Comparison of ENCODE assay signal across 19 cellular contexts in the genomic region with DNA sequence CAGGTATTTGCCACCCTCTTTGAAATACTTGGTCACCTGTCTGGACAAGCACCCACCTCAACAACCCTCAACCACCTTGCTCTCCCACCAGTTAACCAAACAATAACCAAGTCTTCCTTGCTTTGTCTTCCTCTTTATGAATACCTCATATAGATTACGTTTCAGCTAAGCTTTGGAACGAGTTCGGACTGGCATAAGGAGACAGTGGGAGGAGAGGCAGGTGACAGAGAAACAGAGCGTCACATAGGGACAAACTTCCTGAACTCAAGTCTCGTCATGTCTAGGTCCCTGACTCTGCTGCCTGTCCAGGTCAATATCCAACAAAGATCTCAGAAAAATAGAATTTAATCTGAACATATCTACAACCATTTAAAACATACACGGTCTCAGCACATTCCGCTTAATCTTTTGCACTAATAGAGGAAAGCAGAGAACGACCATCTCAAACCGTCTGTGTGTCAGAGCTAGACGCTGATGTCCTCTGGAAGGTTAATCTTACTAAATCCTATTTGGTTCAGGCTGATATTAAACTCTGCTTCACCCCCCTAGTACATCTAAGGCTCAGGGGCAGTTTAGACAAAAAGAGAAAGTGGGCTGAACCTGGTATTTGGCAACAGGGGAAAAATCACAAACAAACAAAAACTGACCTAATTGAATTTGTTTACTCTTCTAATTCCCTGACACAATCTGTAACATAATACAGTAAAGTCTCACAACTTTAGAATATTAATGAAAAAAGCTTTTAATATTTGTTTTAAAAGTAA. TPM values are rescaled to one million over a fixed set of nuclear protein-coding genes. Genes with fewer than 3 reads are reported as not detected.
DNase-seq lines count a peak whose midpoint lies in the region; ATAC-seq, FAIRE-seq and TF ChIP-seq lines count a peak whose summit lies in the region.
"Had no signal": no experiment of that assay in that cellular context is flagged by ENCODE, and none has a peak within 500 bp of the region (broad histone marks: within the 10 kb centered on the region; RNA-seq: fewer than 3 reads in every experiment).

No MANE protein-coding gene starts in this region.

- CTCF ChIA-PET in mammary epithelial cell (lab: Charles Lee; ENCODE audit: low non-redundant PET) (no interaction called here), MCF 10A (lab: Yijun Ruan, JAX) (interaction anchor here (0.6 to 2.5 kb wide), 3 partner anchors 11 to 1038 kb away, joined by 4 to 9 read pairs (median 5); no protein-coding TSS in a partner anchor)
- CTCF ChIA-PET in activated CD4-positive, alpha-beta T cell treated with anti-CD3 and anti-CD28 coated beads for 36 hours (lab: Charles Lee), result interaction anchor here (1.1 to 1.7 kb wide), 2 partner anchors 11 to 278 kb away, joined by 3 to 4 read pairs; no protein-coding TSS in a partner anchor

- intact Hi-C loops in mammary epithelial cell (cut with micrococcal nuclease), result no loop called here
- intact Hi-C loops in MCF 10A (cut with micrococcal nuclease), result no loop called here
- intact Hi-C loops in right lobe of liver (cut with DNase I), result no loop called here
- intact Hi-C loops in activated CD4-positive, alpha-beta T cell treated with anti-CD3 and anti-CD28 coated beads for 36 hours (cut with DNase I, micrococcal nuclease), result no loop called here

- no peak overlapping the region for H3K4me3 Mint-ChIP-seq in MCF 10A (ENCODE audit: unreplicated experiment)
- H3K4me3 Mint-ChIP-seq in activated CD4-positive, alpha-beta T cell treated with anti-CD3 and anti-CD28 coated beads for 36 hours, result no peak overlapping the region
- H3K4me3 Mint-ChIP-seq: CD4-positive, alpha-beta T cell; HFFc6 had no signal

- no peaks in the 10 kb centered on the region for H3K4me1 Mint-ChIP-seq in MCF 10A (ENCODE audit: insufficient read depth, unreplicated experiment)
- peaks cover 1% of the 10 kb centered on the region for H3K4me1 Mint-ChIP-seq in activated CD4-positive, alpha-beta T cell treated with anti-CD3 and anti-CD28 coated beads for 36 hours

- H3K9me3 Mint-ChIP-seq in MCF 10A (ENCODE audit: unreplicated experiment), result no peaks in the 10 kb centered on the region
- no peaks in the 10 kb centered on the region for H3K9me3 Mint-ChIP-seq in activated CD4-positive, alpha-beta T cell treated with anti-CD3 and anti-CD28 coated beads for 36 hours (ENCODE audit: low read depth)
- H3K9me3 Mint-ChIP-seq: CD4-positive, alpha-beta T cell; HFFc6 had no signal

- H3K27me3 ChIP-seq in mammary epithelial cell (ENCODE audit: insufficient read depth, low read length) (no peaks in the 10 kb centered on the region), bronchial epithelial cell (ENCODE audit: control insufficient read depth, insufficient read depth, low read length) (no peaks in the 10 kb centered on the region), right lobe of liver (no peaks in the 10 kb centered on the region), BE2C (no peaks in the 10 kb centered on the region)
- H3K27me3 ChIP-seq: SJCRH30 had no signal

- H3K9me3 ChIP-seq in mammary epithelial cell (replicated peaks; ENCODE audit: insufficient read depth, low read length), result no peaks in the 10 kb centered on the region
- H3K9me3 ChIP-seq in right lobe of liver, result no peaks in the 10 kb centered on the region
- no peaks in the 10 kb centered on the region for H3K9me3 ChIP-seq in BE2C
- H3K9me3 ChIP-seq: A549, SJCRH30 had no signal

- no peak overlapping the region for H3K27ac Mint-ChIP-seq in MCF 10A (ENCODE audit: low read depth, unreplicated experiment)
- no peak overlapping the region for H3K27ac Mint-ChIP-seq in activated CD4-positive, alpha-beta T cell treated with anti-CD3 and anti-CD28 coated beads for 36 hours
- H3K27ac Mint-ChIP-seq: CD4-positive, alpha-beta T cell; HFFc6 had no signal

- POLR2A ChIA-PET in MCF 10A (lab: Yijun Ruan, JAX), result interaction anchor here (0.6 kb wide), 1 partner anchor 616 kb away, joined by 3 read pairs; no protein-coding TSS in a partner anchor
- POLR2A ChIA-PET in activated CD4-positive, alpha-beta T cell treated with anti-CD3 and anti-CD28 coated beads for 36 hours (lab: Charles Lee), result no interaction called here

- TF ChIP-seq CTCF in mammary epithelial cell (conservative IDR thresholded peaks at IDR 0.05 in 1 of 2, IDR thresholded peaks at IDR 0.05 in 1 of 2; ENCODE audit: extremely low read depth in 1 of 2, insufficient read depth in 1 of 2, low read depth in 1 of 2, low read length in 2 of 2) (no peak), MCF 10A (IDR thresholded peaks at IDR 0.05; ENCODE audit: unreplicated experiment) (no peak), bronchial epithelial cell (IDR thresholded peaks at IDR 0.05; ENCODE audit: insufficient read depth, low read length, severe bottlenecking) (no peak), right lobe of liver (IDR thresholded peaks at IDR 0.05) (no peak), BE2C (IDR thresholded peaks at IDR 0.05; ENCODE audit: low read depth, low read length) (no peak), GM13976 (IDR thresholded peaks at IDR 0.05; ENCODE audit: borderline replicate concordance, control extremely low read depth, extremely low read depth, insufficient read depth, missing control alignments) (no peak)

- DNase-seq in mammary epithelial cell, result peak; percentile 77
- no peak for DNase-seq in MCF 10A (ENCODE audit: unreplicated experiment)
- DNase-seq in bronchial epithelial cell (ENCODE audit: low read depth), result peak; percentile 93
- no peak for DNase-seq in right lobe of liver
- DNase-seq in BE2C, result no peak
- no peak for DNase-seq in activated CD4-positive, alpha-beta T cell treated with anti-CD3 and anti-CD28 coated beads for 36 hours
- no peak for DNase-seq in GM13976 (ENCODE audit: low spot score)
- DNase-seq: AML-193; CD4-positive, alpha-beta T cell; HFFc6; Karpas-422; NCI-H1436; NCI-H2171; SJCRH30; SW 1271 had no signal

- H3K36me3 Mint-ChIP-seq in MCF 10A (ENCODE audit: insufficient read depth, unreplicated experiment), result no peaks in the 10 kb centered on the region
- no peaks in the 10 kb centered on the region for H3K36me3 Mint-ChIP-seq in activated CD4-positive, alpha-beta T cell treated with anti-CD3 and anti-CD28 coated beads for 36 hours (ENCODE audit: low read depth)

- no peak for TF ChIP-seq POLR2A in right lobe of liver (IDR thresholded peaks at IDR 0.05)

- H3K36me3 ChIP-seq in mammary epithelial cell (ENCODE audit: insufficient read depth, low read length), result no peaks in the 10 kb centered on the region
- no peaks in the 10 kb centered on the region for H3K36me3 ChIP-seq in bronchial epithelial cell (ENCODE audit: control insufficient read depth, insufficient read depth, low read length)
- H3K36me3 ChIP-seq in right lobe of liver, result no peaks in the 10 kb centered on the region
- no peaks in the 10 kb centered on the region for H3K36me3 ChIP-seq in BE2C
- H3K36me3 ChIP-seq: SJCRH30 had no signal

- H3K4me1 ChIP-seq in mammary epithelial cell (ENCODE audit: insufficient read depth, low read length) (peaks cover 12% of the 10 kb centered on the region), right lobe of liver (no peaks in the 10 kb centered on the region), BE2C (no peaks in the 10 kb centered on the region)
- H3K4me1 ChIP-seq: A549, SJCRH30 had no signal

- 6% methylated on average over 10 of the region's 10 CpGs for WGBS in mammary epithelial cell (ENCODE audit: low coverage, missing lambda C conversion rate)
- 62% methylated on average over 10 of the region's 10 CpGs for WGBS in right lobe of liver (ENCODE audit: insufficient coverage, low coverage, low lambda C conversion rate, missing lambda C conversion rate)

- no peaks in the 10 kb centered on the region for H4K20me1 ChIP-seq in mammary epithelial cell (ENCODE audit: insufficient read depth, low read length)

- dilution Hi-C loops in mammary epithelial cell (cut with HindIII; ENCODE audit: low sequenced_read_pairs), result no loop called here

- in situ Hi-C loops in mammary epithelial cell (cut with MboI; ENCODE audit: low sequenced_read_pairs in 2 of 2), result loop anchor here in 1 of 2 donors (25.0 kb wide), 3 partner anchors 565 to 815 kb away; partner anchors contain the start of gene CREB3L2
- in situ Hi-C loops in GM13976 (cut with MboI; ENCODE audit: low sequenced_read_pairs, unreplicated experiment), result loop anchor here (25.0 kb wide), 1 partner anchor 290 kb away; no protein-coding TSS in a partner anchor

- FAIRE-seq in bronchial epithelial cell (lab: Jason Lieb, UNC), result peak; percentile 77
- FAIRE-seq: A549 had no signal

- peak; percentile 80 to 87 (median 86) for ATAC-seq in right lobe of liver
- ATAC-seq in activated CD4-positive, alpha-beta T cell treated with anti-CD3 and anti-CD28 coated beads for 36 hours, result no peak
- ATAC-seq in GM18909 (IDR thresholded peaks at IDR 0.05; ENCODE audit: poor library complexity, unreplicated experiment), result no peak

- TSS peak; percentile 35 for BruUV-seq in mammary epithelial cell (replicated peaks; lab: Mats Ljungman, UMichigan)
- no TSS peak for BruUV-seq in MCF 10A (replicated peaks; lab: Mats Ljungman, UMichigan)

- H2AFZ ChIP-seq in mammary epithelial cell (ENCODE audit: low read depth, low read length), result peak overlapping the region; percentile 82

- H3K4me2 ChIP-seq in mammary epithelial cell (ENCODE audit: insufficient read depth, low read depth, low read length), result peak overlapping the region; percentile 58
- H3K4me2 ChIP-seq: A549 had no signal

- no peaks in the 10 kb centered on the region for H3K27me3 Mint-ChIP-seq in MCF 10A (ENCODE audit: insufficient read depth, unreplicated experiment)
- no peaks in the 10 kb centered on the region for H3K27me3 Mint-ChIP-seq in activated CD4-positive, alpha-beta T cell treated with anti-CD3 and anti-CD28 coated beads for 36 hours
- H3K27me3 Mint-ChIP-seq: CD4-positive, alpha-beta T cell had no signal

- H3K4me3 ChIP-seq in mammary epithelial cell (replicated peaks in 1 of 3; ENCODE audit: insufficient read depth in 1 of 3, low read depth in 2 of 3, low read length in 3 of 3), result no peak overlapping the region
- H3K4me3 ChIP-seq in bronchial epithelial cell (ENCODE audit: low read depth, low read length), result no peak overlapping the region
- peak overlapping the region in 1 of 3 donors; percentile 31 for H3K4me3 ChIP-seq in right lobe of liver
- no peak overlapping the region for H3K4me3 ChIP-seq in BE2C (ENCODE audit: low read depth, low read length)
- H3K4me3 ChIP-seq: A549, SJCRH30 had no signal

- H3K27ac ChIP-seq in mammary epithelial cell (ENCODE audit: insufficient read depth, low read depth, low read length) (peak overlapping the region; percentile 37), right lobe of liver (peak overlapping the region in 2 of 3 donors; percentile 35 to 72)
- H3K27ac ChIP-seq: A549, RWPE1, SJCRH30 had no signal

- no peaks in the 10 kb centered on the region for H3K79me2 ChIP-seq in mammary epithelial cell (ENCODE audit: insufficient read depth, low read length)

- H3K9ac ChIP-seq in mammary epithelial cell (ENCODE audit: insufficient read depth, low read length), result peak overlapping the region; percentile 47

RNA-seq across cellular contexts. Expression of gene SVOPL, which starts 26.4 kb away (rescaled TPM):
- under 1 TPM in 1 of 2 donors, not detected in 1; under 0.01 TPM for total RNA-seq in mammary epithelial cell
- not detected for polyA plus RNA-seq in mammary epithelial cell
- polyA minus RNA-seq in mammary epithelial cell, result not detected
- not detected in 2 replicates for total RNA-seq in MCF 10A (2022)
- under 0.01 and 0.38 TPM in 2 replicates for total RNA-seq in bronchial epithelial cell
- not detected for total RNA-seq in right lobe of liver
- polyA plus RNA-seq in BE2C (2012; ENCODE audit: insufficient read depth, insufficient read length, low read depth), result 1.0 TPM
- total RNA-seq in activated CD4-positive, alpha-beta T cell treated with anti-CD3 and anti-CD28 coated beads for 36 hours, result not detected
- total RNA-seq: CD4-positive, alpha-beta T cell; H4; HFFc6; SJCRH30 had no signal

Comparison
In these comparisons a context has a peak if more than half of its experiments do, and no peak if none do; other contexts are left out.
1. DNase-seq: peak in mammary epithelial cell (single experiment) and bronchial epithelial cell (single experiment); none in MCF 10A (single experiment), right lobe of liver (0 of 3), BE2C (single experiment), activated CD4-positive, alpha-beta T cell treated with anti-CD3 and anti-CD28 coated beads for 36 hours (single experiment) and GM13976 (single experiment).
2. ATAC-seq: peak in right lobe of liver (4 of 4); none in activated CD4-positive, alpha-beta T cell treated with anti-CD3 and anti-CD28 coated beads for 36 hours (single experiment) and GM18909 (single experiment).